18 cellular contexts compared by ENCODE assay signal in genomic region chr3:29701326-29701983, GRCh38.
DNase-seq lines count a peak whose midpoint lies in the region; ATAC-seq, FAIRE-seq and TF ChIP-seq lines count a peak whose summit lies in the region.
"Had no signal": no experiment of that assay in that cellular context is flagged by ENCODE, and none has a peak within 500 bp of the region (broad histone marks: within the 10 kb centered on the region; RNA-seq: fewer than 3 reads in every experiment).

No MANE protein-coding gene starts in this region.

- no peak overlapping the region for H2AK5ac ChIP-seq in trophoblast cell (ENCODE audit: low read length)

- no peaks in the 10 kb centered on the region for H3K9me2 ChIP-seq in Karpas-422 (replicated peaks; ENCODE audit: insufficient read depth, low read length)

- H3K36me3 ChIP-seq in Karpas-422 (ENCODE audit: insufficient read depth, low read length): no peaks in the 10 kb centered on the region
- H3K36me3 ChIP-seq in RWPE2 (ENCODE audit: low read depth): peaks cover 5% of the 10 kb centered on the region; the same call in 1 of the 2 replicates
- no peaks in the 10 kb centered on the region for H3K36me3 ChIP-seq in HepG2 (replicated peaks in 1 of 2; ENCODE audit: control insufficient read depth in 1 of 2, insufficient read depth in 2 of 2, low read length in 2 of 2)
- H3K36me3 ChIP-seq in trophoblast cell (ENCODE audit: control insufficient read depth in 1 of 2, insufficient read depth in 2 of 2, low read length in 2 of 2): peaks cover 2 to 5% of the 10 kb centered on the region in 2 experiments

- no peak overlapping the region for H3K23ac ChIP-seq in trophoblast cell (ENCODE audit: low read length)

- no peak overlapping the region for H2BK5ac ChIP-seq in trophoblast cell (ENCODE audit: low read depth, low read length, poor library complexity)

- H3K18ac ChIP-seq in trophoblast cell (ENCODE audit: low read length): no peak overlapping the region

- H3K4me3 ChIP-seq in Karpas-422 (ENCODE audit: low read length) (no peak overlapping the region), RWPE2 (ENCODE audit: severe bottlenecking) (no peak overlapping the region), HepG2 (replicated peaks in 1 of 3; ENCODE audit: insufficient read depth in 1 of 3, low read depth in 2 of 3, low read length in 3 of 3) (no peak overlapping the region), trophoblast cell (ENCODE audit: low read depth, low read length) (peak overlapping the region; percentile 15)
- H3K4me3 ChIP-seq: A549 had no signal

- TF ChIP-seq EP300 in HepG2 (IDR thresholded peaks at IDR 0.05; ENCODE audit: low read depth in 2 of 2, low read length in 2 of 2) (no peak), HepG2 (CRISPR knock-in tag; IDR thresholded peaks at IDR 0.05; ENCODE audit: borderline replicate concordance) (no peak)

- H3K79me2 ChIP-seq in Karpas-422 (ENCODE audit: low read length) (no peaks in the 10 kb centered on the region), HepG2 (ENCODE audit: insufficient read depth, low read length) (no peaks in the 10 kb centered on the region), trophoblast cell (ENCODE audit: control insufficient read depth, insufficient read depth, low read length, poor library complexity) (peaks cover 2% of the 10 kb centered on the region)

- H3K14ac ChIP-seq in trophoblast cell (ENCODE audit: low read length): no peak overlapping the region

- H2BK120ac ChIP-seq in trophoblast cell (ENCODE audit: insufficient read depth, low read length, poor library complexity): no peak overlapping the region

- H3K4me1 ChIP-seq in Karpas-422 (ENCODE audit: low read length) (no peaks in the 10 kb centered on the region), RWPE2 (ENCODE audit: insufficient read depth, poor library complexity, severe bottlenecking) (peaks cover 10% of the 10 kb centered on the region), HepG2 (ENCODE audit: insufficient read depth, low read length) (no peaks in the 10 kb centered on the region), trophoblast cell (ENCODE audit: control insufficient read depth in 1 of 2, insufficient read depth in 2 of 2, low read length in 2 of 2) (peaks cover 0 to 2% of the 10 kb centered on the region in 2 experiments)
- H3K4me1 ChIP-seq: BE2C had no signal

- no TSS peak for BruUV-seq in HepG2 (replicated peaks; lab: Mats Ljungman, UMichigan)

- DNase-seq in Karpas-422: peak; percentile 6
- peak; percentile 48 for DNase-seq in RWPE2 (ENCODE audit: low spot score)
- no peak for DNase-seq in HepG2 (ENCODE audit: low spot score)
- no peak for DNase-seq in trophoblast cell
- no peak for DNase-seq in SIG-M5 (lab: John Stamatoyannopoulos, UW)
- DNase-seq in DMS153 treated with DMSO at 0.1 percent for 48 hours (lab: John Stamatoyannopoulos, UW; ENCODE audit: unreplicated experiment): no peak
- DNase-seq: BE2C; CD4-positive, alpha-beta memory T cell; DMS153; DND-41; GDM1; HCEC 1CT; HFFc6 had no signal

- H3K9me3 ChIP-seq in Karpas-422 (ENCODE audit: low read length): peaks cover 18% of the 10 kb centered on the region
- no peaks in the 10 kb centered on the region for H3K9me3 ChIP-seq in RWPE2 (ENCODE audit: severe bottlenecking)
- H3K9me3 ChIP-seq in HepG2 (ENCODE audit: low read length): no peaks in the 10 kb centered on the region
- H3K9me3 ChIP-seq in trophoblast cell (ENCODE audit: insufficient read depth, low read depth, low read length): peaks cover 5% of the 10 kb centered on the region
- H3K9me3 ChIP-seq: BE2C had no signal

- no peak overlapping the region for H2BK12ac ChIP-seq in trophoblast cell (ENCODE audit: low read length)

- H2AFZ ChIP-seq in Karpas-422 (ENCODE audit: low read length): no peak overlapping the region
- H2AFZ ChIP-seq in HepG2 (ENCODE audit: low read length): no peak overlapping the region
- H2AFZ ChIP-seq in trophoblast cell (ENCODE audit: insufficient read depth, low read length, poor library complexity): no peak overlapping the region

- no peak overlapping the region for H3K4ac ChIP-seq in trophoblast cell (ENCODE audit: low read depth, low read length)

- H4K8ac ChIP-seq in trophoblast cell (ENCODE audit: low read depth, low read length): no peak overlapping the region

- 0% methylated on average over 2 of the region's 41 CpGs for WGBS in HepG2 (ENCODE audit: low lambda C conversion rate)
- whole genome bisulfite sequencing in trophoblast cell (ENCODE audit: extremely low coverage, insufficient coverage, insufficient read length): no CpG with 5 or more reads among the region's 41 CpGs

- H3K9ac ChIP-seq in Karpas-422 (ENCODE audit: low read length) (no peak overlapping the region), HepG2 (ENCODE audit: insufficient read depth, low read depth, low read length) (no peak overlapping the region), trophoblast cell (ENCODE audit: low read length) (no peak overlapping the region)

- CTCF ChIA-PET in HepG2 (lab: Yijun Ruan, JAX; ENCODE audit: low intra/inter-chr PET ratio, low total read pairs): no interaction called here

- TF ChIP-seq POLR2A in HepG2 (IDR thresholded peaks at IDR 0.05; ENCODE audit: insufficient read depth in 1 of 2, low read depth in 2 of 2, low read length in 2 of 2): no peak

- H4K20me1 ChIP-seq in Karpas-422 (ENCODE audit: insufficient read depth, low read depth, low read length): no peaks in the 10 kb centered on the region
- no peaks in the 10 kb centered on the region for H4K20me1 ChIP-seq in HepG2 (ENCODE audit: insufficient read depth, low read length)

- in situ Hi-C loops in HepG2 (cut with HindIII; ENCODE audit: extremely low pct_ligation_motif_present, low pct_unique_long_range_greater_than_20kb): no loop called here

- TF ChIP-seq RAD21 in HepG2 (CRISPR knock-in tag; IDR thresholded peaks at IDR 0.05): no peak

- peaks cover 4% of the 10 kb centered on the region for H3K79me1 ChIP-seq in trophoblast cell (ENCODE audit: low read length)

- H3K27me3 ChIP-seq in Karpas-422 (ENCODE audit: low read length) (no peaks in the 10 kb centered on the region), RWPE2 (ENCODE audit: insufficient read depth, poor library complexity, severe bottlenecking) (no peaks in the 10 kb centered on the region), HepG2 (ENCODE audit: control insufficient read depth in 1 of 2, insufficient read depth in 2 of 2, low read length in 2 of 2) (no peaks in the 10 kb centered on the region), trophoblast cell (ENCODE audit: insufficient read depth, low read length) (no peaks in the 10 kb centered on the region)
- H3K27me3 ChIP-seq: BE2C had no signal

- no peak overlapping the region for H4K91ac ChIP-seq in trophoblast cell (ENCODE audit: low read depth, low read length)

- H3K27ac ChIP-seq in Karpas-422 (ENCODE audit: low read length) (no peak overlapping the region), RWPE2 (ENCODE audit: poor library complexity, severe bottlenecking) (no peak overlapping the region), HepG2 (ENCODE audit: extremely low read length, insufficient read depth, low read length) (no peak overlapping the region), trophoblast cell (ENCODE audit: low read depth, low read length) (no peak overlapping the region)
- H3K27ac ChIP-seq: C4-2B had no signal

- no peak for TF ChIP-seq CTCF in RWPE2 (IDR thresholded peaks at IDR 0.05; ENCODE audit: poor library complexity, severe bottlenecking)
- no peak for TF ChIP-seq CTCF in HepG2 (CRISPR knock-in tag; IDR thresholded peaks at IDR 0.05)

- no peak overlapping the region for H3K4me2 ChIP-seq in Karpas-422 (ENCODE audit: low read depth, low read length, poor library complexity, severe bottlenecking)
- H3K4me2 ChIP-seq in HepG2 (ENCODE audit: low read depth, low read length): no peak overlapping the region
- H3K4me2 ChIP-seq in trophoblast cell (ENCODE audit: low read length): no peak overlapping the region
- H3K4me2 ChIP-seq: A549 had no signal

- ATAC-seq in RWPE2 (ENCODE audit: low read depth) (no peak), HepG2 (no peak), GM19452 (IDR thresholded peaks at IDR 0.05; ENCODE audit: unreplicated experiment) (no peak)
- ATAC-seq: A549 had no signal

- POLR2A ChIA-PET in HepG2 (lab: Yijun Ruan, JAX): no interaction called here

- no peak for FAIRE-seq in HepG2 (lab: Jason Lieb, UNC)
- FAIRE-seq: A549, D721Med, GM12892 had no signal

- no peak overlapping the region for H4K12ac ChIP-seq in trophoblast cell (ENCODE audit: low read depth, low read length)

- intact Hi-C loops in HepG2 (cut with micrococcal nuclease; ENCODE audit: unreplicated experiment): no loop called here

TF ChIP-seq in HepG2, 621 proteins besides CTCF, POLR2A, EP300 and RAD21:
- no peak for TF ChIP-seq E2F1 (CRISPR knock-in tag; IDR thresholded peaks at IDR 0.05)
- peak; percentile 17 for TF ChIP-seq HNRNPLL (IDR thresholded peaks at IDR 0.05; ENCODE audit: low read depth, low read length, poor library complexity, severe bottlenecking)

Comparison
In these comparisons a context has a peak if more than half of its experiments do, and no peak if none do; other contexts are left out.
1. DNase-seq: peak in Karpas-422 (single experiment) and RWPE2 (single experiment); none in HepG2 (single experiment), trophoblast cell (0 of 2), SIG-M5 (single experiment) and DMS153 treated with DMSO at 0.1 percent for 48 hours (single experiment).